In the genomic region with DNA sequence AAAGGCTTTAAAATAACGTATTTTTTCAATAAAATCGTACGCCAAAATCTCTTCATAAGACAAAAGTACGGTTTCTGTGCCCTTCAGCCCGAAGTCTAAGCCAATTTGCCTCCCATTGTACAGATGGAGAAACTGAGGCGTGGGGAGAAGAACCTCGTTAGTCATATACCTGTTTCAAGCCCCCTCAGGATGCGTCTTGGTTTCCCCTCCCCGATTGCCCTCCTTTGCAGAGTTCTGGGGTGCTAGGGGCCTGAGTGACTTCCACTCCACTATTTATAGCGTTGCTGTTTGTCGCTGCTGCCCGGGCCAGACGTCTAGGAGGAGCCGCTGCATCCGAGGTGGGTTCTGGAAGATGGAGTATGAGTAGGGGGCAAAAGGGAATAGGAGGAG, we compare ENCODE assay signal across 1 cellular context.
A peak's percentile ranks its signal among the peaks of the same experiment; 100 is the strongest.
TF ChIP-seq lines count a peak whose summit lies in the region.

No MANE protein-coding gene starts in this region.

TF ChIP-seq in K562, 482 proteins besides CTCF, POLR2A, EP300 and RAD21 (continued from another document):
- TF ChIP-seq POLR2G (IDR thresholded peaks at IDR 0.05; ENCODE audit: low read depth, low read length) (no peak), ADNP (tag; IDR thresholded peaks at IDR 0.05) (peak; percentile 100), MECOM (CRISPR knock-in tag; IDR thresholded peaks at IDR 0.05) (0 out of 2 replicates have a peak, but pooled peaks have one; percentile 8), BCOR (IDR thresholded peaks at IDR 0.05) (peak; percentile 99), SMARCA5 (IDR thresholded peaks at IDR 0.05) (peak; percentile 95), ZNF699 (CRISPR knock-in tag; IDR thresholded peaks at IDR 0.05; ENCODE audit: insufficient replicate concordance) (no peak), GABPB1 (CRISPR knock-in tag; IDR thresholded peaks at IDR 0.05) (peak; percentile 46; the same call in 1 of the 2 replicates), CHD4 (IDR thresholded peaks at IDR 0.05; ENCODE audit: insufficient read depth, insufficient replicate concordance, low read depth, low read length, poor library complexity, severe bottlenecking) (peak; percentile 92), NCOA4 (IDR thresholded peaks at IDR 0.05; ENCODE audit: partially characterized antibody) (peak; percentile 63), HDGF (IDR thresholded peaks at IDR 0.05) (0 out of 2 replicates have a peak, but pooled peaks have one; percentile 28), FOSL1 (tag; conservative IDR thresholded peaks at IDR 0.05) (peak; percentile 41; the same call in 1 of the 2 replicates), RERE (CRISPR knock-in tag; IDR thresholded peaks at IDR 0.05; ENCODE audit: borderline replicate concordance) (0 out of 2 replicates have a peak, but pooled peaks have one; percentile 66), PHF20 (IDR thresholded peaks at IDR 0.05; ENCODE audit: partially characterized antibody) (peak; percentile 75), TEAD4 (IDR thresholded peaks at IDR 0.05; ENCODE audit: low read length) (0 out of 2 replicates have a peak, but pooled peaks have one; percentile 3), TEAD4 (CRISPR knock-in tag; IDR thresholded peaks at IDR 0.05; ENCODE audit: borderline replicate concordance) (no peak), ZNF766 (CRISPR knock-in tag; conservative IDR thresholded peaks at IDR 0.05) (peak; percentile 55; the same call in 1 of the 2 replicates), SIN3B (IDR thresholded peaks at IDR 0.05; ENCODE audit: low read depth) (0 out of 2 replicates have a peak, but pooled peaks have one; percentile 15), HMGXB4 (CRISPR knock-in tag; IDR thresholded peaks at IDR 0.05) (no peak; the same call in 1 of the 2 replicates), RBM25 (IDR thresholded peaks at IDR 0.05; ENCODE audit: low read depth, low read length, severe bottlenecking) (peak; percentile 99), KHSRP (IDR thresholded peaks at IDR 0.05) (no peak), DACH1 (IDR thresholded peaks at IDR 0.05; ENCODE audit: partially characterized antibody) (peak; percentile 24), HMGN3 (IDR thresholded peaks at IDR 0.05; ENCODE audit: borderline replicate concordance, extremely low read depth, insufficient read length, low read depth, low read length) (no peak), HDAC1 (IDR thresholded peaks at IDR 0.05) (peak in 1 of 2 experiments; percentile 90; a peak in 1 of 4 replicates), SMARCB1 (IDR thresholded peaks at IDR 0.05; ENCODE audit: insufficient read length, low read depth) (no peak), HEY1 (CRISPR knock-in tag; IDR thresholded peaks at IDR 0.05; ENCODE audit: borderline replicate concordance) (no peak), CBX1 (IDR thresholded peaks at IDR 0.05; ENCODE audit: low read depth) (peak; percentile 97), NUFIP1 (IDR thresholded peaks at IDR 0.05; ENCODE audit: partially characterized antibody) (peak; percentile 12), KDM1A (IDR thresholded peaks at IDR 0.05) (peak; percentile 92 to 97), ZNF444 (CRISPR knock-in tag; IDR thresholded peaks at IDR 0.05) (no peak; the same call in 1 of the 2 replicates), RCOR1 (IDR thresholded peaks at IDR 0.05; ENCODE audit: borderline replicate concordance in 1 of 2, low read depth in 2 of 2, low read length in 2 of 2) (peak; percentile 58 to 76; a peak in 3 of 4 replicates), NR4A1 (CRISPR knock-in tag; IDR thresholded peaks at IDR 0.05) (no peak), NR4A1 (tag; IDR thresholded peaks at IDR 0.05) (0 out of 2 replicates have a peak, but pooled peaks have one; percentile 38)
- TF ChIP-seq, protein P1, sequence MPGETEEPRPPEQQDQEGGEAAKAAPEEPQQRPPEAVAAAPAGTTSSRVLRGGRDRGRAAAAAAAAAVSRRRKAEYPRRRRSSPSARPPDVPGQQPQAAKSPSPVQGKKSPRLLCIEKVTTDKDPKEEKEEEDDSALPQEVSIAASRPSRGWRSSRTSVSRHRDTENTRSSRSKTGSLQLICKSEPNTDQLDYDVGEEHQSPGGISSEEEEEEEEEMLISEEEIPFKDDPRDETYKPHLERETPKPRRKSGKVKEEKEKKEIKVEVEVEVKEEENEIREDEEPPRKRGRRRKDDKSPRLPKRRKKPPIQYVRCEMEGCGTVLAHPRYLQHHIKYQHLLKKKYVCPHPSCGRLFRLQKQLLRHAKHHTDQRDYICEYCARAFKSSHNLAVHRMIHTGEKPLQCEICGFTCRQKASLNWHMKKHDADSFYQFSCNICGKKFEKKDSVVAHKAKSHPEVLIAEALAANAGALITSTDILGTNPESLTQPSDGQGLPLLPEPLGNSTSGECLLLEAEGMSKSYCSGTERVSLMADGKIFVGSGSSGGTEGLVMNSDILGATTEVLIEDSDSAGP (CRISPR knock-in tag; IDR thresholded peaks at IDR 0.05): no peak
- TF ChIP-seq, protein P2, sequence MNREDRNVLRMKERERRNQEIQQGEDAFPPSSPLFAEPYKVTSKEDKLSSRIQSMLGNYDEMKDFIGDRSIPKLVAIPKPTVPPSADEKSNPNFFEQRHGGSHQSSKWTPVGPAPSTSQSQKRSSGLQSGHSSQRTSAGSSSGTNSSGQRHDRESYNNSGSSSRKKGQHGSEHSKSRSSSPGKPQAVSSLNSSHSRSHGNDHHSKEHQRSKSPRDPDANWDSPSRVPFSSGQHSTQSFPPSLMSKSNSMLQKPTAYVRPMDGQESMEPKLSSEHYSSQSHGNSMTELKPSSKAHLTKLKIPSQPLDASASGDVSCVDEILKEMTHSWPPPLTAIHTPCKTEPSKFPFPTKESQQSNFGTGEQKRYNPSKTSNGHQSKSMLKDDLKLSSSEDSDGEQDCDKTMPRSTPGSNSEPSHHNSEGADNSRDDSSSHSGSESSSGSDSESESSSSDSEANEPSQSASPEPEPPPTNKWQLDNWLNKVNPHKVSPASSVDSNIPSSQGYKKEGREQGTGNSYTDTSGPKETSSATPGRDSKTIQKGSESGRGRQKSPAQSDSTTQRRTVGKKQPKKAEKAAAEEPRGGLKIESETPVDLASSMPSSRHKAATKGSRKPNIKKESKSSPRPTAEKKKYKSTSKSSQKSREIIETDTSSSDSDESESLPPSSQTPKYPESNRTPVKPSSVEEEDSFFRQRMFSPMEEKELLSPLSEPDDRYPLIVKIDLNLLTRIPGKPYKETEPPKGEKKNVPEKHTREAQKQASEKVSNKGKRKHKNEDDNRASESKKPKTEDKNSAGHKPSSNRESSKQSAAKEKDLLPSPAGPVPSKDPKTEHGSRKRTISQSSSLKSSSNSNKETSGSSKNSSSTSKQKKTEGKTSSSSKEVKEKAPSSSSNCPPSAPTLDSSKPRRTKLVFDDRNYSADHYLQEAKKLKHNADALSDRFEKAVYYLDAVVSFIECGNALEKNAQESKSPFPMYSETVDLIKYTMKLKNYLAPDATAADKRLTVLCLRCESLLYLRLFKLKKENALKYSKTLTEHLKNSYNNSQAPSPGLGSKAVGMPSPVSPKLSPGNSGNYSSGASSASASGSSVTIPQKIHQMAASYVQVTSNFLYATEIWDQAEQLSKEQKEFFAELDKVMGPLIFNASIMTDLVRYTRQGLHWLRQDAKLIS (CRISPR knock-in tag; IDR thresholded peaks at IDR 0.05): 0 out of 2 replicates have a peak, but pooled peaks have one; percentile 75
- TF ChIP-seq, protein P3, sequence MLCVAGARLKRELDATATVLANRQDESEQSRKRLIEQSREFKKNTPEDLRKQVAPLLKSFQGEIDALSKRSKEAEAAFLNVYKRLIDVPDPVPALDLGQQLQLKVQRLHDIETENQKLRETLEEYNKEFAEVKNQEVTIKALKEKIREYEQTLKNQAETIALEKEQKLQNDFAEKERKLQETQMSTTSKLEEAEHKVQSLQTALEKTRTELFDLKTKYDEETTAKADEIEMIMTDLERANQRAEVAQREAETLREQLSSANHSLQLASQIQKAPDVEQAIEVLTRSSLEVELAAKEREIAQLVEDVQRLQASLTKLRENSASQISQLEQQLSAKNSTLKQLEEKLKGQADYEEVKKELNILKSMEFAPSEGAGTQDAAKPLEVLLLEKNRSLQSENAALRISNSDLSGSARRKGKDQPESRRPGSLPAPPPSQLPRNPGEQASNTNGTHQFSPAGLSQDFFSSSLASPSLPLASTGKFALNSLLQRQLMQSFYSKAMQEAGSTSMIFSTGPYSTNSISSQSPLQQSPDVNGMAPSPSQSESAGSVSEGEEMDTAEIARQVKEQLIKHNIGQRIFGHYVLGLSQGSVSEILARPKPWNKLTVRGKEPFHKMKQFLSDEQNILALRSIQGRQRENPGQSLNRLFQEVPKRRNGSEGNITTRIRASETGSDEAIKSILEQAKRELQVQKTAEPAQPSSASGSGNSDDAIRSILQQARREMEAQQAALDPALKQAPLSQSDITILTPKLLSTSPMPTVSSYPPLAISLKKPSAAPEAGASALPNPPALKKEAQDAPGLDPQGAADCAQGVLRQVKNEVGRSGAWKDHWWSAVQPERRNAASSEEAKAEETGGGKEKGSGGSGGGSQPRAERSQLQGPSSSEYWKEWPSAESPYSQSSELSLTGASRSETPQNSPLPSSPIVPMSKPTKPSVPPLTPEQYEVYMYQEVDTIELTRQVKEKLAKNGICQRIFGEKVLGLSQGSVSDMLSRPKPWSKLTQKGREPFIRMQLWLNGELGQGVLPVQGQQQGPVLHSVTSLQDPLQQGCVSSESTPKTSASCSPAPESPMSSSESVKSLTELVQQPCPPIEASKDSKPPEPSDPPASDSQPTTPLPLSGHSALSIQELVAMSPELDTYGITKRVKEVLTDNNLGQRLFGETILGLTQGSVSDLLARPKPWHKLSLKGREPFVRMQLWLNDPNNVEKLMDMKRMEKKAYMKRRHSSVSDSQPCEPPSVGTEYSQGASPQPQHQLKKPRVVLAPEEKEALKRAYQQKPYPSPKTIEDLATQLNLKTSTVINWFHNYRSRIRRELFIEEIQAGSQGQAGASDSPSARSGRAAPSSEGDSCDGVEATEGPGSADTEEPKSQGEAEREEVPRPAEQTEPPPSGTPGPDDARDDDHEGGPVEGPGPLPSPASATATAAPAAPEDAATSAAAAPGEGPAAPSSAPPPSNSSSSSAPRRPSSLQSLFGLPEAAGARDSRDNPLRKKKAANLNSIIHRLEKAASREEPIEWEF (CRISPR knock-in tag; IDR thresholded peaks at IDR 0.05): no peak
- TF ChIP-seq, protein P4, sequence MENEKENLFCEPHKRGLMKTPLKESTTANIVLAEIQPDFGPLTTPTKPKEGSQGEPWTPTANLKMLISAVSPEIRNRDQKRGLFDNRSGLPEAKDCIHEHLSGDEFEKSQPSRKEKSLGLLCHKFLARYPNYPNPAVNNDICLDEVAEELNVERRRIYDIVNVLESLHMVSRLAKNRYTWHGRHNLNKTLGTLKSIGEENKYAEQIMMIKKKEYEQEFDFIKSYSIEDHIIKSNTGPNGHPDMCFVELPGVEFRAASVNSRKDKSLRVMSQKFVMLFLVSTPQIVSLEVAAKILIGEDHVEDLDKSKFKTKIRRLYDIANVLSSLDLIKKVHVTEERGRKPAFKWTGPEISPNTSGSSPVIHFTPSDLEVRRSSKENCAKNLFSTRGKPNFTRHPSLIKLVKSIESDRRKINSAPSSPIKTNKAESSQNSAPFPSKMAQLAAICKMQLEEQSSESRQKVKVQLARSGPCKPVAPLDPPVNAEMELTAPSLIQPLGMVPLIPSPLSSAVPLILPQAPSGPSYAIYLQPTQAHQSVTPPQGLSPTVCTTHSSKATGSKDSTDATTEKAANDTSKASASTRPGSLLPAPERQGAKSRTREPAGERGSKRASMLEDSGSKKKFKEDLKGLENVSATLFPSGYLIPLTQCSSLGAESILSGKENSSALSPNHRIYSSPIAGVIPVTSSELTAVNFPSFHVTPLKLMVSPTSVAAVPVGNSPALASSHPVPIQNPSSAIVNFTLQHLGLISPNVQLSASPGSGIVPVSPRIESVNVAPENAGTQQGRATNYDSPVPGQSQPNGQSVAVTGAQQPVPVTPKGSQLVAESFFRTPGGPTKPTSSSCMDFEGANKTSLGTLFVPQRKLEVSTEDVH (IDR thresholded peaks at IDR 0.05; ENCODE audit: low read depth, partially characterized antibody): peak; percentile 30
